Comparison of ENCODE assay signal across 26 cellular contexts in genomic region chr14:102352213-102352612, GRCh38. TPM values are rescaled to one million over a fixed set of nuclear protein-coding genes. Genes with fewer than 3 reads are reported as not detected.
DNase-seq lines count a peak whose midpoint lies in the region; ATAC-seq and TF ChIP-seq lines count a peak whose summit lies in the region.
"Had no signal": no experiment of that assay in that cellular context is flagged by ENCODE, and none has a peak within 500 bp of the region (broad histone marks: within the 10 kb centered on the region; RNA-seq: fewer than 3 reads in every experiment).

No MANE protein-coding gene starts in this region.

- H3K4me1 Mint-ChIP-seq in WTC11 = no peaks in the 10 kb centered on the region
- H3K4me1 Mint-ChIP-seq: central memory CD8-positive, alpha-beta T cell; stimulated activated naive B cell treated with anti-CD40 and anti-IgM and Interleukin-4, amounts not matched to agents 10 μg/mL and 1 μg/mL and 100 μg/mL, for 72 hours had no signal

- H3K4me3 Mint-ChIP-seq in WTC11 = no peak overlapping the region
- H3K4me3 Mint-ChIP-seq: central memory CD8-positive, alpha-beta T cell; naive thymus-derived CD8-positive, alpha-beta T cell; stimulated activated naive B cell treated with anti-CD40 and anti-IgM and Interleukin-4, amounts not matched to agents 10 μg/mL and 1 μg/mL and 100 μg/mL, for 72 hours had no signal

- DNase-seq in HL-60 (ENCODE audit: low read depth in 1 of 2, low spot score in 1 of 2) (peak; percentile 51 to 79), WTC11 (ENCODE audit: low spot score) (no peak), right lobe of liver (no peak), SKM-1 treated with dmso at 0.1 percent for 144 hours (lab: John Stamatoyannopoulos, UW; ENCODE audit: unreplicated experiment) (no peak)
- no peak for DNase-seq in effector CD4-positive, alpha-beta T cell
- DNase-seq: activated CD4-positive, alpha-beta T cell treated with anti-CD3 and anti-CD28 coated beads, Interleukin-2, amount 50 U/mL, for 48 hours; activated naive CD4-positive, alpha-beta T cell treated with Interleukin-2 at 50 U/mL for 16 hours; COR-L47; DMS53; HCEC 1CT; Kasumi-1; left lung; naive thymus-derived CD8-positive, alpha-beta T cell; NCI-H1436 treated with DMSO at 0.1 percent for 48 hours; NCI-H2081 treated with DMSO at 0.1 percent for 48 hours; NCI-H2227 treated with DMSO at 0.1 percent for 48 hours; NCI-H526 treated with DMSO at 0.1 percent for 48 hours; stimulated activated naive B cell treated with anti-CD40 and anti-IgM and Interleukin-4, amounts not matched to agents 10 μg/mL and 1 μg/mL and 100 μg/mL, for 72 hours; T-helper 2 cell; thyroid gland had no signal

- ATAC-seq in WTC11 (no peak), right lobe of liver (no peak), HG02884 (IDR thresholded peaks at IDR 0.05; ENCODE audit: unreplicated experiment) (no peak)
- ATAC-seq: activated CD4-positive, CD25-positive, alpha-beta regulatory T cell treated with anti-CD3 and anti-CD28 coated beads, Interleukin-2, amount 50 U/mL, for 24 hours; left lung; naive thymus-derived CD8-positive, alpha-beta T cell; stimulated activated naive B cell treated with anti-CD40 and anti-IgM and Interleukin-4, amounts not matched to agents 10 μg/mL and 1 μg/mL and 100 μg/mL, for 72 hours had no signal

- intact Hi-C loops in right lobe of liver (cut with DNase I) = no loop called here

- CTCF ChIA-PET in WTC11 (lab: Charles Lee) = no interaction called here

- H3K36me3 ChIP-seq in right lobe of liver (peaks cover 0 to 69% (median 19%) of the 10 kb centered on the region in 4 donors), subcutaneous abdominal adipose tissue (ENCODE audit: control insufficient read depth in 5 of 5, insufficient read depth in 5 of 5, low read length in 5 of 5) (peaks cover 18 to 74% (median 63%) of the 10 kb centered on the region in 5 donors)

- no peak overlapping the region for H3K9ac ChIP-seq in subcutaneous abdominal adipose tissue (ENCODE audit: low read length in 5 of 5)

- H3K4me3 ChIP-seq in HL-60 (replicated peaks; ENCODE audit: insufficient read depth, low read length) (no peak overlapping the region), right lobe of liver (no peak overlapping the region), subcutaneous abdominal adipose tissue (ENCODE audit: low read depth in 1 of 5, low read length in 5 of 5) (no peak overlapping the region)
- H3K4me3 ChIP-seq: left lung, PC-9, skin epidermis, thyroid gland had no signal

- WGBS in right lobe of liver (ENCODE audit: insufficient coverage, low coverage, low lambda C conversion rate, missing lambda C conversion rate) = 85% methylated on average over 4 of the region's 4 CpGs

- H3K36me3 Mint-ChIP-seq in WTC11 = peaks cover 38% of the 10 kb centered on the region

- peak overlapping the region; percentile 22; the same call in 1 of the 2 replicates for H3K27ac Mint-ChIP-seq in WTC11
- H3K27ac Mint-ChIP-seq: stimulated activated naive B cell treated with anti-CD40 and anti-IgM and Interleukin-4, amounts not matched to agents 10 μg/mL and 1 μg/mL and 100 μg/mL, for 72 hours had no signal

- no peak for TF ChIP-seq POLR2A in right lobe of liver (IDR thresholded peaks at IDR 0.05)

- TF ChIP-seq CTCF in HL-60 (IDR thresholded peaks at IDR 0.05; ENCODE audit: insufficient read depth, low read length) (no peak), WTC11 (IDR thresholded peaks at IDR 0.05) (no peak), right lobe of liver (IDR thresholded peaks at IDR 0.05) (no peak)

- POLR2A ChIA-PET in WTC11 (lab: Charles Lee) = interaction anchor here (0.6 kb wide), 1 partner anchor 380 kb away, joined by 3 read pairs; no protein-coding TSS in a partner anchor

- H3K9me3 ChIP-seq in right lobe of liver = no peaks in the 10 kb centered on the region
- H3K9me3 ChIP-seq in subcutaneous abdominal adipose tissue (ENCODE audit: control insufficient read depth in 5 of 5, low read length in 5 of 5) = no peaks in the 10 kb centered on the region
- H3K9me3 ChIP-seq: left lung, thyroid gland had no signal

- H3K27me3 ChIP-seq in HL-60 (ENCODE audit: insufficient read depth, poor library complexity, severe bottlenecking) (no peaks in the 10 kb centered on the region), right lobe of liver (no peaks in the 10 kb centered on the region), subcutaneous abdominal adipose tissue (ENCODE audit: control insufficient read depth in 5 of 5, insufficient read depth in 4 of 5, low read length in 5 of 5) (no peaks in the 10 kb centered on the region)
- H3K27me3 ChIP-seq: left lung, thyroid gland had no signal

- H3K27ac ChIP-seq in HL-60 (replicated peaks) = peak overlapping the region; percentile 67
- H3K27ac ChIP-seq in right lobe of liver = peak overlapping the region in 2 of 3 donors; percentile 39 to 62
- H3K27ac ChIP-seq in subcutaneous abdominal adipose tissue (ENCODE audit: low read depth, low read length) = peak overlapping the region; percentile 6
- H3K27ac ChIP-seq: PC-9, thyroid gland had no signal

- H3K27me3 Mint-ChIP-seq in WTC11 (ENCODE audit: low read depth) = no peaks in the 10 kb centered on the region
- H3K27me3 Mint-ChIP-seq: central memory CD8-positive, alpha-beta T cell; naive thymus-derived CD8-positive, alpha-beta T cell; stimulated activated naive B cell treated with anti-CD40 and anti-IgM and Interleukin-4, amounts not matched to agents 10 μg/mL and 1 μg/mL and 100 μg/mL, for 72 hours had no signal

- no peaks in the 10 kb centered on the region for H3K4me1 ChIP-seq in right lobe of liver
- H3K4me1 ChIP-seq in subcutaneous abdominal adipose tissue (ENCODE audit: control insufficient read depth in 5 of 5, insufficient read depth in 5 of 5, low read length in 5 of 5) = peaks cover 0 to 20% (median 3%) of the 10 kb centered on the region in 5 donors
- H3K4me1 ChIP-seq: thyroid gland had no signal

- H3K9me3 Mint-ChIP-seq in WTC11 = no peaks in the 10 kb centered on the region
- H3K9me3 Mint-ChIP-seq: central memory CD8-positive, alpha-beta T cell; naive thymus-derived CD8-positive, alpha-beta T cell; stimulated activated naive B cell treated with anti-CD40 and anti-IgM and Interleukin-4, amounts not matched to agents 10 μg/mL and 1 μg/mL and 100 μg/mL, for 72 hours had no signal

TF ChIP-seq in WTC11, 78 proteins besides CTCF, POLR2A, EP300 and RAD21:
- TF ChIP-seq NFE2L1 (CRISPR knock-in tag; IDR thresholded peaks at IDR 0.05) = no peak
- TF ChIP-seq ZNF263 (CRISPR knock-in tag; IDR thresholded peaks at IDR 0.05; ENCODE audit: low read depth) = no peak
- TF ChIP-seq ZNF232 (CRISPR knock-in tag; IDR thresholded peaks at IDR 0.05) = no peak
- TF ChIP-seq NR1H2 (CRISPR knock-in tag; IDR thresholded peaks at IDR 0.05) = no peak
- no peak for TF ChIP-seq PREB (CRISPR knock-in tag; IDR thresholded peaks at IDR 0.05; ENCODE audit: borderline replicate concordance)
- no peak for TF ChIP-seq FOXJ3 (CRISPR knock-in tag; IDR thresholded peaks at IDR 0.05; ENCODE audit: borderline replicate concordance)
- TF ChIP-seq HMGA2 (CRISPR knock-in tag; IDR thresholded peaks at IDR 0.05) = no peak
- TF ChIP-seq GABPB1 (CRISPR knock-in tag; IDR thresholded peaks at IDR 0.05) = no peak

RNA-seq across cellular contexts. Expression of gene CINP, which starts 10.5 kb away (rescaled TPM):
- total RNA-seq in WTC11 (2021) (38.3 to 43.8 TPM (median 39.5 TPM) in 3 replicates), right lobe of liver (10 to 100 TPM; 15.2 to 32.3 (median 21.0) TPM)

RNA-seq across cellular contexts. Expression of gene TECPR2, which starts 10.5 kb away (rescaled TPM):
- total RNA-seq in WTC11 (2021) = 19.8 to 25.0 TPM (median 21.3 TPM) in 3 replicates
- total RNA-seq in right lobe of liver = 10 to 100 TPM in 2 of 6 experiments, 1 to 10 TPM in 4; 5.5 to 10.5 (median 9.4) TPM

RNA-seq across cellular contexts. Expression of gene ZNF839, which starts 32.7 kb away (rescaled TPM):
- 15.1 to 16.6 TPM (median 15.2 TPM) in 3 replicates for total RNA-seq in WTC11 (2021)
- 1 to 10 TPM; 3.6 to 8.7 (median 5.9) TPM for total RNA-seq in right lobe of liver

RNA-seq across cellular contexts. Expression of gene MOK, which starts 47.2 kb away (rescaled TPM):
- 2.0 to 2.7 TPM (median 2.6 TPM) in 3 replicates for total RNA-seq in WTC11 (2021)
- 1 to 10 TPM; 2.7 to 4.7 (median 3.8) TPM for total RNA-seq in right lobe of liver

Comparison
In these comparisons a context has a peak if more than half of its experiments do, and no peak if none do; other contexts are left out.
1. DNase-seq: peak in HL-60 (2 of 2); none in WTC11 (single experiment), right lobe of liver (0 of 3), SKM-1 treated with dmso at 0.1 percent for 144 hours (single experiment) and effector CD4-positive, alpha-beta T cell (single experiment).
2. H3K27ac ChIP-seq: peak in every context shown above with its lines; median percentile 67 in HL-60; 50 in right lobe of liver; 6 in subcutaneous abdominal adipose tissue.